Comparison of ENCODE assay signal across 8 cellular contexts in genomic region chr15:80072285-80072684, GRCh38. TPM values are rescaled to one million over a fixed set of nuclear protein-coding genes. Genes with fewer than 3 reads are reported as not detected.
DNase-seq lines count a peak whose midpoint lies in the region; ATAC-seq and TF ChIP-seq lines count a peak whose summit lies in the region.

No MANE protein-coding gene starts in this region.

- H3K27ac Mint-ChIP-seq in activated naive CD8-positive, alpha-beta T cell treated with anti-CD3 and anti-CD28 coated beads for 36 hours, result peak overlapping the region; percentile 77

- H3K27me3 Mint-ChIP-seq in activated naive CD8-positive, alpha-beta T cell treated with anti-CD3 and anti-CD28 coated beads for 36 hours, result no peaks in the 10 kb centered on the region

- DNase-seq in DMS 273 (lab: John Stamatoyannopoulos, UW; ENCODE audit: unreplicated experiment) (peak; percentile 88), NCI-H524 treated with DMSO at 0.1 percent for 48 hours (lab: John Stamatoyannopoulos, UW) (peak; percentile 97), heart right ventricle (peak in 1 of 2 donors; percentile 51), pons (ENCODE audit: low spot score) (peak; percentile 91), 8988T (no peak)
- DNase-seq in activated naive CD8-positive, alpha-beta T cell treated with anti-CD3 and anti-CD28 coated beads for 36 hours, result no peak

- H3K9me3 ChIP-seq in heart right ventricle, result no peaks in the 10 kb centered on the region

- H3K9me3 Mint-ChIP-seq in activated naive CD8-positive, alpha-beta T cell treated with anti-CD3 and anti-CD28 coated beads for 36 hours, result no peaks in the 10 kb centered on the region

- H3K4me1 Mint-ChIP-seq in activated naive CD8-positive, alpha-beta T cell treated with anti-CD3 and anti-CD28 coated beads for 36 hours, result peaks cover 66% of the 10 kb centered on the region

- H3K36me3 Mint-ChIP-seq in activated naive CD8-positive, alpha-beta T cell treated with anti-CD3 and anti-CD28 coated beads for 36 hours, result no peaks in the 10 kb centered on the region

- H3K4me1 ChIP-seq in heart right ventricle, result peaks cover 0 to 79% (median 49%) of the 10 kb centered on the region in 9 donors

- WGBS in heart right ventricle, 2 donors, result 0 to 3% methylated on average over 1 of the region's 1 CpG

- H3K4me3 Mint-ChIP-seq in activated naive CD8-positive, alpha-beta T cell treated with anti-CD3 and anti-CD28 coated beads for 36 hours, result peak overlapping the region; percentile 90

- TF ChIP-seq CTCF in heart right ventricle (IDR thresholded peaks at IDR 0.05), result no peak

- peak; percentile 81 for ATAC-seq in GM19463 (IDR thresholded peaks at IDR 0.05; ENCODE audit: unreplicated experiment)
- peak; percentile 70 for ATAC-seq in HG03571 (IDR thresholded peaks at IDR 0.05; ENCODE audit: unreplicated experiment)
- ATAC-seq in heart right ventricle, result peak; percentile 88 to 99 (median 98)

- intact Hi-C loops in heart right ventricle (cut with DNase I), result loop anchor here in 2 of 10 donors (5.0 kb wide), 2 partner anchors 80 to 150 kb away; partner anchors contain the start of gene FAH (in 1 of the 2)

- peak overlapping the region in 9 of 10 donors; percentile 25 to 60 (median 52) for H3K4me3 ChIP-seq in heart right ventricle

- H3K27ac ChIP-seq in heart right ventricle, result peak overlapping the region in 4 of 10 donors; percentile 29 to 57 (median 56)

- no peaks in the 10 kb centered on the region for H3K27me3 ChIP-seq in heart right ventricle

- H3K36me3 ChIP-seq in heart right ventricle, result no peaks in the 10 kb centered on the region

RNA-seq across cellular contexts. Expression of gene ZFAND6, which starts 12.8 kb away (rescaled TPM):
- total RNA-seq in activated naive CD8-positive, alpha-beta T cell treated with anti-CD3 and anti-CD28 coated beads for 36 hours, result 10 to 100 TPM; 25.5 to 28.7 TPM
- total RNA-seq in heart right ventricle, result 10 to 100 TPM; 65.9 to 89.5 (median 75.7) TPM
- 10 to 100 TPM; 34.5 to 70.7 TPM for polyA plus RNA-seq in heart right ventricle

Comparison
In these comparisons a context has a peak if more than half of its experiments do, and no peak if none do; other contexts are left out.
1. DNase-seq: peak in DMS 273 (single experiment), NCI-H524 treated with DMSO at 0.1 percent for 48 hours (single experiment) and pons (single experiment); none in activated naive CD8-positive, alpha-beta T cell treated with anti-CD3 and anti-CD28 coated beads for 36 hours (single experiment) and 8988T (single experiment).
2. Peak in every context shown above with its lines, with median percentiles within 50 percentile points of each other: ATAC-seq.